ENCODE assay signal across 28 cellular contexts in the genomic region with DNA sequence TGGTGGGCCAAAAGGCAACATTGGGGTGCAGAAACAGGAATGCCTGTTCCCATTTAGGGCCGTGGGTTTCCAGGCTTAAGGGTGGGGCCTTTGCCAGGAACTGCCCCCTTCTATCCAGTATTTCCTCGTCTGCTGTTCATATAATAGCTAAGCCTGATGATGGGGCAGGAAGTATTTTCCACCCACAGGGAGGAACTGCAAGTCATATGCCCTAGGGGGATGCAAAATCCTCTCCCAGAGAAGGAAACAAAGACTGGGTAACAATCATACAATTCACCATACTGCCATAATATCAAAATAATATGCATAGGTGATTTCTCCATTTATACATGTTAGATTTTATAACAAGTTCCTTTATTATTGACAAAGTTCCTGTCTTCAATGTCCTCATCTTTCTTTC. TPM values are rescaled to one million over a fixed set of nuclear protein-coding genes. Genes with fewer than 3 reads are reported as not detected.
DNase-seq lines count a peak whose midpoint lies in the region; ATAC-seq, FAIRE-seq and TF ChIP-seq lines count a peak whose summit lies in the region.
"Had no signal": no experiment of that assay in that cellular context is flagged by ENCODE, and none has a peak within 500 bp of the region (broad histone marks: within the 10 kb centered on the region; RNA-seq: fewer than 3 reads in every experiment).

No MANE protein-coding gene starts in this region.

- ATAC-seq in HG02840 (IDR thresholded peaks at IDR 0.05; ENCODE audit: low FRiP score, unreplicated experiment): no peak
- ATAC-seq: A549; CD8-positive, alpha-beta T cell had no signal

- no peak for FAIRE-seq in bronchial epithelial cell (lab: Jason Lieb, UNC)
- FAIRE-seq: A549 had no signal

- no peaks in the 10 kb centered on the region for H3K4me1 Mint-ChIP-seq in osteocyte (ENCODE audit: unreplicated experiment)

- H3K36me3 Mint-ChIP-seq in osteocyte (ENCODE audit: unreplicated experiment): no peaks in the 10 kb centered on the region
- H3K36me3 Mint-ChIP-seq: CD8-positive, alpha-beta T cell had no signal

- H3K4me3 ChIP-seq in bronchial epithelial cell (ENCODE audit: low read depth, low read length): no peak overlapping the region
- H3K4me3 ChIP-seq: A549, HAP-1, PC-9 had no signal

- H3K27ac Mint-ChIP-seq in osteocyte (ENCODE audit: unreplicated experiment): peak overlapping the region; percentile 38
- H3K27ac Mint-ChIP-seq: CD8-positive, alpha-beta T cell; HFFc6 had no signal

- no peaks in the 10 kb centered on the region for H3K27me3 ChIP-seq in bronchial epithelial cell (ENCODE audit: control insufficient read depth, insufficient read depth, low read length)

- DNase-seq in EH (ENCODE audit: low read depth) (peak; percentile 22), RPMI7951 (ENCODE audit: low read depth) (peak; percentile 57), bronchial epithelial cell (ENCODE audit: low read depth) (peak; percentile 47), osteocyte (ENCODE audit: extremely low spot score, unreplicated experiment) (no peak), NCI-H226 (no peak), hippocampal formation (lab: John Stamatoyannopoulos, UW) (no peak)
- DNase-seq: CD8-positive, alpha-beta T cell; DMS79 treated with DMSO at 0.1 percent for 48 hours; GOT3; HFFc6; IMR-90; KG1; MM.1S; NCI-H1092 treated with DMSO at 0.1 percent for 48 hours; NCI-H1436; NCI-H187; NCI-H2081 treated with DMSO at 0.1 percent for 48 hours; NCI-H2171; NCI-H345; NCI-H524; NCI-H774; RPMI8226; SHP77; T-helper 1 cell had no signal

- H3K9me3 Mint-ChIP-seq in osteocyte (ENCODE audit: unreplicated experiment): no peaks in the 10 kb centered on the region
- H3K9me3 Mint-ChIP-seq: CD8-positive, alpha-beta T cell had no signal

- H3K36me3 ChIP-seq in bronchial epithelial cell (ENCODE audit: control insufficient read depth, insufficient read depth, low read length): no peaks in the 10 kb centered on the region
- H3K36me3 ChIP-seq: HAP-1 had no signal

- H3K27me3 Mint-ChIP-seq in osteocyte (ENCODE audit: unreplicated experiment): no peaks in the 10 kb centered on the region

- no peak for TF ChIP-seq CTCF in bronchial epithelial cell (IDR thresholded peaks at IDR 0.05; ENCODE audit: insufficient read depth, low read length, severe bottlenecking)
- TF ChIP-seq CTCF in osteocyte (IDR thresholded peaks at IDR 0.05): no peak

- H3K4me3 Mint-ChIP-seq in osteocyte (ENCODE audit: unreplicated experiment): no peak overlapping the region
- H3K4me3 Mint-ChIP-seq: CD8-positive, alpha-beta T cell; HFFc6 had no signal

RNA-seq across cellular contexts. Expression of a gene that starts 20.5 kb away (rescaled TPM):
- total RNA-seq in RPMI7951 (2014; rRNA removed; shearing (Covaris generic)): 3,875 and 4,006 TPM in 2 replicates
- total RNA-seq in bronchial epithelial cell (3,055 and 5,354 TPM in 2 replicates), osteocyte (1,698 and 1,751 TPM in 2 replicates)

Comparison
In these comparisons a context has a peak if more than half of its experiments do, and no peak if none do; other contexts are left out.
1. DNase-seq: peak in EH (single experiment), RPMI7951 (single experiment) and bronchial epithelial cell (single experiment); none in osteocyte (single experiment), NCI-H226 (single experiment) and hippocampal formation (0 of 2).